8 cellular contexts compared by ENCODE assay signal in the genomic region with DNA sequence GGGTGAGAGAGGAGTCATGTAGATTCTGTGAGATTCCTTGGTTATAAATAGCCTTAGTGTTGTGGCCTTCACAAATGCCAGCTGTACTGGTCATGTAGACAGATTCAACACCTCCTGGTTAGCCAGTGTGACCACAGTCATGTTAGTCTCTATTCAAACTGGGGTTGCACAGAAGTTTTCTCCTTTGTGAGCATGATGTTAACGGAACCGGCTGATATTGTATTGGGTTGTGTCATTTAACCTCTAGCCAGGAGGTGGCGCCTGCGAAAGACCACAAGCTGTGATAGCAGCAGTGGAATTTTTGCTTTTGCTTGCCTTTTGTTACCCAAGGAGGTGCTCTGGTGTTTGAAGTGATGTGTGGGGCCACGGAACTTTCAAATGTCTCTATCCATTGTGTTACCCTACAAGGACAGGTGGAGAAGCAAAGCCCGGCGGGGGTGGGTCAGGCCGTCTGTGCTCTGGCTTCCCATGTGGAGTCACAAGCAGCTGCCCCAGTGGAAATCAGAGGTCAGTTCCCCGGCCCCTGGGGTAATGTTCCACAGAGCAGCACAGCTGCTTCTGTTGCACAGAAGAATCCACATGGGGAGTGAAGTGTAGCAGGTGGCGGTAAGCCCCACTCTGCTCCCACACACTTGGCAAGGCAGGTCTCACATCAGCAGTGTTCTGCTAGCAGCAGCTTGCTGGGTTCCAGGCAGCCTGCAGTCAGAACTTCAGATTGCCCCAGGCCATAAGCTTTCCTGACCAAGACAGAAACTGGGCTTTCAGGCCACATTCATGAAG.
DNase-seq lines count a peak whose midpoint lies in the region; ATAC-seq and TF ChIP-seq lines count a peak whose summit lies in the region.

No MANE protein-coding gene starts in this region.

- no peak overlapping the region for H3K9ac ChIP-seq in BLaER1 treated with 17β-estradiol and CSF1 and Interleukin-3, amounts not matched to agents 10 nM and 100 nM
- H3K9ac ChIP-seq in parathyroid adenoma, result no peak overlapping the region

- H3K9me3 ChIP-seq in BLaER1 treated with 17β-estradiol and CSF1 and Interleukin-3, amounts not matched to agents 10 nM and 100 nM (replicated peaks in 1 of 11), result no peaks in the 10 kb centered on the region
- H3K9me3 ChIP-seq in parathyroid adenoma (ENCODE audit: control insufficient read depth, low read length), result no peaks in the 10 kb centered on the region
- no peaks in the 10 kb centered on the region for H3K9me3 ChIP-seq in prostate gland

- peak overlapping the region in 8 of 11 experiments; percentile 4 to 52 (median 40); a peak in 13 of 22 replicates for H3K4me2 ChIP-seq in BLaER1 treated with 17β-estradiol and CSF1 and Interleukin-3, amounts not matched to agents 10 nM and 100 nM
- H3K4me2 ChIP-seq in parathyroid adenoma (ENCODE audit: low read length), result no peak overlapping the region

- no peaks in the 10 kb centered on the region for H3K27me3 ChIP-seq in BLaER1 treated with 17β-estradiol and CSF1 and Interleukin-3, amounts not matched to agents 10 nM and 100 nM
- H3K27me3 ChIP-seq in parathyroid adenoma (ENCODE audit: control insufficient read depth, insufficient read depth, low read length) (no peaks in the 10 kb centered on the region), prostate gland (replicated peaks; ENCODE audit: insufficient read depth) (no peaks in the 10 kb centered on the region)

- intact Hi-C loops in prostate gland (cut with DNase I), result no loop called here

- WGBS in prostate gland, result 40% methylated on average over 10 of the region's 10 CpGs

- POLR2A ChIA-PET in WTC11 (lab: Charles Lee), result interaction anchor here (1.0 kb wide), 1 partner anchor 112 kb away, joined by 3 read pairs; no protein-coding TSS in a partner anchor

- no peak for TF ChIP-seq POLR2A in prostate gland (IDR thresholded peaks at IDR 0.05)

- peak; percentile 82 for TF ChIP-seq CTCF in HFFc6 (IDR thresholded peaks at IDR 0.05)
- peak; percentile 20; the same call in 1 of the 2 replicates for TF ChIP-seq CTCF in WTC11 (IDR thresholded peaks at IDR 0.05)
- peak; percentile 34 for TF ChIP-seq CTCF in parathyroid adenoma (IDR thresholded peaks at IDR 0.05)
- TF ChIP-seq CTCF in prostate gland (IDR thresholded peaks at IDR 0.05), result peak in 2 of 4 experiments; percentile 10 to 44
- no peak for TF ChIP-seq CTCF in coronary artery (IDR thresholded peaks at IDR 0.05)

- H3K36me3 Mint-ChIP-seq in HFFc6 (ENCODE audit: low read depth) (no peaks in the 10 kb centered on the region), WTC11 (no peaks in the 10 kb centered on the region)

- DNase-seq in HFFc6, result peak; percentile 57
- peak; percentile 66 for DNase-seq in WTC11 (ENCODE audit: low spot score)
- peak; percentile 47 for DNase-seq in globus pallidus (ENCODE audit: low spot score)
- DNase-seq in prostate gland (ENCODE audit: low spot score), result no peak
- DNase-seq in coronary artery (ENCODE audit: low spot score), result no peak

- no peaks in the 10 kb centered on the region for H4K20me1 ChIP-seq in BLaER1 treated with 17β-estradiol and CSF1 and Interleukin-3, amounts not matched to agents 10 nM and 100 nM

- H3K27ac Mint-ChIP-seq in HFFc6, result no peak overlapping the region
- no peak overlapping the region for H3K27ac Mint-ChIP-seq in WTC11

- H2AFZ ChIP-seq in parathyroid adenoma, result no peak overlapping the region

- H3K4me1 Mint-ChIP-seq in HFFc6 (ENCODE audit: low read depth) (peaks cover 38% of the 10 kb centered on the region), WTC11 (peaks cover 38% of the 10 kb centered on the region)

- H3K27ac ChIP-seq in BLaER1 treated with 17β-estradiol and CSF1 and Interleukin-3, amounts not matched to agents 10 nM and 100 nM, result no peak overlapping the region
- H3K27ac ChIP-seq in parathyroid adenoma (no peak overlapping the region), prostate gland (no peak overlapping the region), coronary artery (no peak overlapping the region)

- H3K4me1 ChIP-seq in BLaER1 treated with 17β-estradiol and CSF1 and Interleukin-3, amounts not matched to agents 10 nM and 100 nM, result peaks cover 0 to 17% (median 7%) of the 10 kb centered on the region in 10 experiments; a peak in 10 of 20 replicates
- no peaks in the 10 kb centered on the region for H3K4me1 ChIP-seq in parathyroid adenoma
- no peaks in the 10 kb centered on the region for H3K4me1 ChIP-seq in prostate gland (replicated peaks)

- H3K27me3 Mint-ChIP-seq in HFFc6 (ENCODE audit: insufficient read depth) (peaks cover 15% of the 10 kb centered on the region), WTC11 (ENCODE audit: low read depth) (peaks cover 4% of the 10 kb centered on the region; the same call in 1 of the 2 replicates)

- no peaks in the 10 kb centered on the region for H3K36me3 ChIP-seq in BLaER1 treated with 17β-estradiol and CSF1 and Interleukin-3, amounts not matched to agents 10 nM and 100 nM
- H3K36me3 ChIP-seq in parathyroid adenoma (ENCODE audit: control insufficient read depth, insufficient read depth, low read length), result no peaks in the 10 kb centered on the region
- H3K36me3 ChIP-seq in prostate gland, result no peaks in the 10 kb centered on the region

- H3K4me3 Mint-ChIP-seq in HFFc6 (peak overlapping the region; percentile 20; the same call in 1 of the 2 replicates), WTC11 (no peak overlapping the region)

- no peaks in the 10 kb centered on the region for H3K79me2 ChIP-seq in parathyroid adenoma

- CTCF ChIA-PET in WTC11 (lab: Charles Lee), result interaction anchor here (0.6 to 1.4 kb wide), 31 partner anchors 10 to 836 kb away, joined by 3 to 10 read pairs (median 3); no protein-coding TSS in a partner anchor

- no peak overlapping the region for H3K4me3 ChIP-seq in BLaER1 treated with 17β-estradiol and CSF1 and Interleukin-3, amounts not matched to agents 10 nM and 100 nM
- H3K4me3 ChIP-seq in parathyroid adenoma (ENCODE audit: low read depth, low read length), result no peak overlapping the region
- H3K4me3 ChIP-seq in prostate gland, result no peak overlapping the region
- no peak overlapping the region for H3K4me3 ChIP-seq in coronary artery

- no peaks in the 10 kb centered on the region for H3K9me3 Mint-ChIP-seq in HFFc6
- H3K9me3 Mint-ChIP-seq in WTC11, result peaks cover 24% of the 10 kb centered on the region

- peak; percentile 79 for ATAC-seq in WTC11
- ATAC-seq in activated CD4-positive, CD25-positive, alpha-beta regulatory T cell treated with anti-CD3 and anti-CD28 coated beads, Interleukin-2, amount 50 U/mL, for 24 hours, result no peak

TF ChIP-seq in WTC11, 78 proteins besides CTCF, POLR2A, EP300 and RAD21:
- TF ChIP-seq TEAD1 (CRISPR knock-in tag; IDR thresholded peaks at IDR 0.05) (peak; percentile 53; the same call in 1 of the 2 replicates), SMAD4 (CRISPR knock-in tag; IDR thresholded peaks at IDR 0.05) (no peak)
TF ChIP-seq in WTC11: peak in this region for 1.

Comparison
In these comparisons a context has a peak if more than half of its experiments do, and no peak if none do; other contexts are left out.
1. DNase-seq: peak in HFFc6 (single experiment), WTC11 (single experiment) and globus pallidus (single experiment); none in prostate gland (single experiment) and coronary artery (single experiment).